In the genomic region with DNA sequence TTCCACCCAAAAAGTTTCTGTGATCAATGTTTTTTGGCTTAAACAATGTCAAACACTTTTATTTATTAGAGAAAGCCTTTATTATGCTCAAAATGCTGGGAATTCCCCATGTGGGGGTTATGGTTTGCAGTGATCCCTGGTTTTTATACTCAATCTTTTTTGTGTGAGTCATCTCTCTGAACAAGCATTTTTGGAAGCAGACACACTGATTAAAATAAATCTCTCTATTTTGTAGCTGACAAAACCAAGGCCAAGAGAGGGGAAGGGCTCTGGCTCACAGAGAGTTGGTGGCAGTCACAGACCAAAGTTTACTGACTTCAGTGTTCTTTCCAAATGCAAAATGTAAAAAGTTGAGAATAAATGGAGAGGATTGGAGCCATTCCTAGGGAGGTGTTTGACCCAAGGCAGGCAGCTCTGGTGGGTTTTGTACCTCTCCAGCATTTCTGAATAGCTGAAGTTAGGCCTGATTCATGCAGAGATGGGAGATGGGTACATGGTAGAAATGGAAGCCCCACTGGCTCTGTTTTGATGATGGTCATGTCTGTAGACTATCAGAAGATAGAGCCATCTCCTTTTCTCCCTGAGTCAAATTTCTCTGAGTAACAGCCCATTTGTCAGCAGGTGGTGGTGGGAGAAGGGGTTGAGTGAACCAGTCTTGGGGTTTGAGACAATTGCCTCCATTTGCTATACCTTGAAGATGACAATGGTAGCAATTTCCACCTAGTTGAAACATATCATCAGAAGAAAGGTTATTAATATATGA, we compare ENCODE assay signal across 13 cellular contexts. TPM values are rescaled to one million over a fixed set of nuclear protein-coding genes. Genes with fewer than 3 reads are reported as not detected.
DNase-seq lines count a peak whose midpoint lies in the region; ATAC-seq and TF ChIP-seq lines count a peak whose summit lies in the region.
"Had no signal": no experiment of that assay in that cellular context is flagged by ENCODE, and none has a peak within 500 bp of the region (broad histone marks: within the 10 kb centered on the region; RNA-seq: fewer than 3 reads in every experiment).

No MANE protein-coding gene starts in this region.

- no peak for TF ChIP-seq CTCF in foreskin fibroblast (IDR thresholded peaks at IDR 0.05; ENCODE audit: low read depth, low read length)
- TF ChIP-seq CTCF in spleen (IDR thresholded peaks at IDR 0.05 in 8 of 11, conservative IDR thresholded peaks at IDR 0.05 in 3 of 11) = no peak

- H3K9me3 Mint-ChIP-seq in activated T-helper 2 cell treated with anti-CD3 and anti-CD28 coated beads, Interferon-gamma antibody, Interleukin-2, Interleukin-4, amounts not matched to agents 10 μg/mL and 5 μg/mL and 100 μg/mL, durations not matched to agents 14 hours and 24 hours and 36 hours = no peaks in the 10 kb centered on the region

- H3K4me3 ChIP-seq in foreskin fibroblast (ENCODE audit: low read depth in 1 of 2, low read length in 2 of 2) (no peak overlapping the region), spleen (no peak overlapping the region), H7 (ENCODE audit: insufficient read depth, low read depth, low read length) (no peak overlapping the region)
- H3K4me3 ChIP-seq: testis had no signal

- no peak for TF ChIP-seq POLR2A in spleen (IDR thresholded peaks at IDR 0.05)

- no peaks in the 10 kb centered on the region for H3K36me3 Mint-ChIP-seq in activated T-helper 2 cell treated with anti-CD3 and anti-CD28 coated beads, Interferon-gamma antibody, Interleukin-2, Interleukin-4, amounts not matched to agents 10 μg/mL and 5 μg/mL and 100 μg/mL, durations not matched to agents 14 hours and 24 hours and 36 hours (ENCODE audit: low read depth)
- H3K36me3 Mint-ChIP-seq: naive B cell had no signal

- H3K27me3 ChIP-seq in spleen (replicated peaks in 1 of 7) (no peaks in the 10 kb centered on the region), H7 (ENCODE audit: control insufficient read depth, insufficient read depth, low read length) (no peaks in the 10 kb centered on the region)
- H3K27me3 ChIP-seq: testis had no signal

- peaks cover 0 to 3% (median 0%) of the 10 kb centered on the region in 6 donors for H3K4me1 ChIP-seq in spleen
- H3K4me1 ChIP-seq: testis had no signal

- no peaks in the 10 kb centered on the region for H3K36me3 ChIP-seq in spleen
- no peaks in the 10 kb centered on the region for H3K36me3 ChIP-seq in H7 (replicated peaks; ENCODE audit: control insufficient read depth, insufficient read depth, low read length)

- ATAC-seq in GM21528 (IDR thresholded peaks at IDR 0.05; ENCODE audit: low FRiP score, unreplicated experiment) = no peak

- no peaks in the 10 kb centered on the region for H3K27me3 Mint-ChIP-seq in activated T-helper 2 cell treated with anti-CD3 and anti-CD28 coated beads, Interferon-gamma antibody, Interleukin-2, Interleukin-4, amounts not matched to agents 10 μg/mL and 5 μg/mL and 100 μg/mL, durations not matched to agents 14 hours and 24 hours and 36 hours (ENCODE audit: low read depth)

- H3K9me3 ChIP-seq in spleen = no peaks in the 10 kb centered on the region
- H3K9me3 ChIP-seq: testis had no signal

- intact Hi-C loops in activated T-helper 2 cell treated with anti-CD3 and anti-CD28 coated beads, Interferon-gamma antibody, Interleukin-2, Interleukin-4, amounts not matched to agents 10 μg/mL and 5 μg/mL and 100 μg/mL, durations not matched to agents 14 hours and 24 hours and 36 hours (cut with micrococcal nuclease) = loop anchor here (2.0 to 5.0 kb wide), 2 partner anchors 15 to 43 kb away; no protein-coding TSS in a partner anchor
- intact Hi-C loops in spleen (cut with DNase I; ENCODE audit: low total_unique reads) = no loop called here

- H3K4me1 Mint-ChIP-seq in activated T-helper 2 cell treated with anti-CD3 and anti-CD28 coated beads, Interferon-gamma antibody, Interleukin-2, Interleukin-4, amounts not matched to agents 10 μg/mL and 5 μg/mL and 100 μg/mL, durations not matched to agents 14 hours and 24 hours and 36 hours (ENCODE audit: low read depth) = peaks cover 21% of the 10 kb centered on the region
- H3K4me1 Mint-ChIP-seq: naive B cell had no signal

- peak overlapping the region; percentile 59 for H3K27ac Mint-ChIP-seq in activated T-helper 2 cell treated with anti-CD3 and anti-CD28 coated beads, Interferon-gamma antibody, Interleukin-2, Interleukin-4, amounts not matched to agents 10 μg/mL and 5 μg/mL and 100 μg/mL, durations not matched to agents 14 hours and 24 hours and 36 hours
- H3K27ac Mint-ChIP-seq: naive B cell had no signal

- DNase-seq in stimulated activated CD4-positive, alpha-beta T cell treated with anti-CD3 and anti-CD28 coated beads, Interleukin-1b, Interleukin-23, amount 100 ng/mL, for 48 hours = peak; percentile 27
- DNase-seq in stimulated activated CD4-positive, alpha-beta T cell treated with anti-CD3 and anti-CD28 coated beads, Interleukin-2, amount 100 ng/mL, for 48 hours = no peak
- no peak for DNase-seq in activated T-helper 2 cell treated with anti-CD3 and anti-CD28 coated beads, Interferon-gamma antibody, Interleukin-2, Interleukin-4, amounts not matched to agents 10 μg/mL and 5 μg/mL and 100 μg/mL, durations not matched to agents 14 hours and 24 hours and 36 hours (ENCODE audit: low spot score)
- peak; percentile 42 to 76 for DNase-seq in foreskin fibroblast
- DNase-seq in SKM-1 (lab: John Stamatoyannopoulos, UW; ENCODE audit: unreplicated experiment) = no peak
- no peak for DNase-seq in spleen
- no peak for DNase-seq in H7
- DNase-seq: hippocampal formation, KBM-7, naive B cell, Right ventricle myocardium superior, testis had no signal

- H3K27ac ChIP-seq in spleen = peak overlapping the region in 1 of 8 donors; percentile 8
- H3K27ac ChIP-seq: testis had no signal

- H3K4me3 Mint-ChIP-seq in activated T-helper 2 cell treated with anti-CD3 and anti-CD28 coated beads, Interferon-gamma antibody, Interleukin-2, Interleukin-4, amounts not matched to agents 10 μg/mL and 5 μg/mL and 100 μg/mL, durations not matched to agents 14 hours and 24 hours and 36 hours (ENCODE audit: low read depth) = no peak overlapping the region
- H3K4me3 Mint-ChIP-seq: naive B cell had no signal

RNA-seq across cellular contexts. Expression of a gene that starts 45.4 kb away (rescaled TPM):
- total RNA-seq in activated T-helper 2 cell treated with anti-CD3 and anti-CD28 coated beads, Interferon-gamma antibody, Interleukin-2, Interleukin-4, amounts not matched to agents 10 μg/mL and 5 μg/mL and 100 μg/mL, durations not matched to agents 14 hours and 24 hours and 36 hours = 348 and 379 TPM in 2 replicates
- 1,000 to 10,000 TPM in 1 of 7 donors, 100 to 1,000 TPM in 6; 240 to 1,259 (median 449) TPM for total RNA-seq in spleen
- 10 to 100 TPM; 24.7 to 63.0 (median 25.0) TPM for polyA plus RNA-seq in spleen
- total RNA-seq in H7 (2014; rRNA removed; shearing (Covaris generic)) = 59.5 and 95.0 TPM in 2 replicates

Comparison
In these comparisons a context has a peak if more than half of its experiments do, and no peak if none do; other contexts are left out.
1. DNase-seq: peak in stimulated activated CD4-positive, alpha-beta T cell treated with anti-CD3 and anti-CD28 coated beads, Interleukin-1b, Interleukin-23, amount 100 ng/mL, for 48 hours (single experiment) and foreskin fibroblast (2 of 2); none in stimulated activated CD4-positive, alpha-beta T cell treated with anti-CD3 and anti-CD28 coated beads, Interleukin-2, amount 100 ng/mL, for 48 hours (0 of 2), activated T-helper 2 cell treated with anti-CD3 and anti-CD28 coated beads, Interferon-gamma antibody, Interleukin-2, Interleukin-4, amounts not matched to agents 10 μg/mL and 5 μg/mL and 100 μg/mL, durations not matched to agents 14 hours and 24 hours and 36 hours (single experiment), SKM-1 (single experiment), spleen (single experiment) and H7 (single experiment).